In genomic region chr19:13152356-13152853, GRCh38 we compare ENCODE assay signal across 8 cellular contexts. TPM values are rescaled to one million over a fixed set of nuclear protein-coding genes. Genes with fewer than 3 reads are reported as not detected.
DNase-seq lines count a peak whose midpoint lies in the region; ATAC-seq and TF ChIP-seq lines count a peak whose summit lies in the region.

No MANE protein-coding gene starts in this region.

- H3K4me1 ChIP-seq in liver (ENCODE audit: control insufficient read depth in 4 of 4, insufficient read depth in 4 of 4, low read length in 3 of 4) (peaks cover 5 to 27% (median 21%) of the 10 kb centered on the region in 4 donors), tibial nerve (peaks cover 3 to 73% (median 23%) of the 10 kb centered on the region in 4 donors)

- H3K27ac Mint-ChIP-seq in brain, result peak overlapping the region; percentile 97 to 100 (median 99)

- peak; percentile 2 for ATAC-seq in GM19455 (IDR thresholded peaks at IDR 0.05; ENCODE audit: unreplicated experiment)
- peak; percentile 3 for ATAC-seq in HG03520 (IDR thresholded peaks at IDR 0.05; ENCODE audit: unreplicated experiment)

- H3K36me3 ChIP-seq in liver (ENCODE audit: control insufficient read depth in 4 of 4, insufficient read depth in 3 of 4, low read depth in 1 of 4, low read length in 3 of 4), result no peaks in the 10 kb centered on the region
- no peaks in the 10 kb centered on the region for H3K36me3 ChIP-seq in tibial nerve

- no peaks in the 10 kb centered on the region for H3K9me3 ChIP-seq in liver (ENCODE audit: control insufficient read depth in 4 of 4, low read length in 3 of 4)
- no peaks in the 10 kb centered on the region for H3K9me3 ChIP-seq in tibial nerve

- peak overlapping the region; percentile 100 for H3K9ac ChIP-seq in liver (ENCODE audit: low read depth in 1 of 2, low read length in 2 of 2)

- no peak for TF ChIP-seq RAD21 in liver (IDR thresholded peaks at IDR 0.05)

- peak overlapping the region; percentile 94 to 98 (median 96) for H3K4me3 Mint-ChIP-seq in brain

- H3K9me3 Mint-ChIP-seq in brain, result peaks cover 0 to 14% (median 3%) of the 10 kb centered on the region in 5 experiments

- peak overlapping the region; percentile 99 to 100 for H3K27ac ChIP-seq in liver (ENCODE audit: low read depth in 1 of 2, low read length in 2 of 2)
- H3K27ac ChIP-seq in tibial nerve, result peak overlapping the region; percentile 96 to 99 (median 98)

- H3K27me3 ChIP-seq in liver (ENCODE audit: control insufficient read depth in 4 of 4, insufficient read depth in 4 of 4, low read length in 3 of 4), result no peaks in the 10 kb centered on the region
- no peaks in the 10 kb centered on the region for H3K27me3 ChIP-seq in tibial nerve

- under 1% methylated on average over 16 of the region's 16 CpGs for whole genome bisulfite sequencing in liver
- WGBS in tibial nerve, 2 donors, result 0 to 2% methylated on average over 10 to 16 of the region's 16 CpGs

- peaks cover 36% of the 10 kb centered on the region for H3K27me3 Mint-ChIP-seq in brain

- TF ChIP-seq CTCF in brain (conservative IDR thresholded peaks at IDR 0.05), result no peak
- no peak for TF ChIP-seq CTCF in liver (IDR thresholded peaks at IDR 0.05; ENCODE audit: low read depth, low read length, missing input control)
- no peak for TF ChIP-seq CTCF in tibial nerve (IDR thresholded peaks at IDR 0.05)

- peaks cover 18% of the 10 kb centered on the region for H3K36me3 Mint-ChIP-seq in brain

- TF ChIP-seq EP300 in tibial nerve (IDR thresholded peaks at IDR 0.05), result no peak

- DNase-seq in tibial nerve (ENCODE audit: low spot score in 2 of 2) (peak in 1 of 2 donors; percentile 20), DMS53 (lab: John Stamatoyannopoulos, UW) (no peak), GDM1 (lab: John Stamatoyannopoulos, UW) (no peak)
- no peak for DNase-seq in central memory CD4-positive, alpha-beta T cell

- H3K4me1 Mint-ChIP-seq in brain, result peaks cover 37% of the 10 kb centered on the region

- peak overlapping the region; percentile 71 to 97 (median 93) for H3K4me3 ChIP-seq in liver (ENCODE audit: low read depth in 1 of 3, low read length in 3 of 3)
- H3K4me3 ChIP-seq in tibial nerve, result peak overlapping the region; percentile 66 to 98 (median 84)

- TF ChIP-seq POLR2A in tibial nerve (IDR thresholded peaks at IDR 0.05), result no peak

TF ChIP-seq in liver, 16 proteins besides CTCF, POLR2A, EP300 and RAD21:
- no peak for TF ChIP-seq ATF3 (IDR thresholded peaks at IDR 0.05)
- no peak for TF ChIP-seq JUND (IDR thresholded peaks at IDR 0.05)
- no peak for TF ChIP-seq REST (IDR thresholded peaks at IDR 0.05)
- TF ChIP-seq RXRA (IDR thresholded peaks at IDR 0.05), result no peak
- no peak for TF ChIP-seq TAF1 (conservative IDR thresholded peaks at IDR 0.05)
- no peak for TF ChIP-seq MAX (IDR thresholded peaks at IDR 0.05)
- no peak for TF ChIP-seq NR2F2 (IDR thresholded peaks at IDR 0.05)
- no peak for TF ChIP-seq SP1 (IDR thresholded peaks at IDR 0.05)
- no peak for TF ChIP-seq HNF4A (conservative IDR thresholded peaks at IDR 0.05)
- TF ChIP-seq ZBTB33 (IDR thresholded peaks at IDR 0.05), result no peak

RNA-seq across cellular contexts. Expression of gene IER2, which starts 2.2 kb away (rescaled TPM):
- polyA plus RNA-seq in brain (ENCODE audit: insufficient read depth, low read depth, low replicate concordance) (31.1 TPM), liver (10 to 100 TPM; 23.6 to 38.9 TPM)
- total RNA-seq in liver (10 to 100 TPM; 11.4 to 20.3 TPM), tibial nerve (10 to 100 TPM; 37.3 to 77.4 (median 58.3) TPM)

RNA-seq across cellular contexts. Expression of gene STX10, which starts 2.2 kb away (rescaled TPM):
- polyA plus RNA-seq in brain (ENCODE audit: insufficient read depth, low read depth, low replicate concordance), result 74.2 TPM
- total RNA-seq in liver, result 10 to 100 TPM; 15.7 to 23.3 TPM
- polyA plus RNA-seq in liver, result 10 to 100 TPM; 19.2 to 32.7 TPM
- 100 to 1,000 TPM in 1 of 4 donors, 10 to 100 TPM in 3; 58.6 to 145 (median 86.6) TPM for total RNA-seq in tibial nerve

RNA-seq across cellular contexts. Expression of gene NACC1, which starts 34.3 kb away (rescaled TPM):
- polyA plus RNA-seq in brain (ENCODE audit: insufficient read depth, low read depth, low replicate concordance) (42.2 TPM), liver (10 to 100 TPM in 1 of 2 donors, under 1 TPM in 1; 0.86 to 24.7 TPM)
- total RNA-seq in liver (10 to 100 TPM; 16.7 to 18.7 TPM), tibial nerve (10 to 100 TPM; 15.3 to 37.1 (median 25.8) TPM)

RNA-seq across cellular contexts. Expression of gene TRMT1, which starts 35.9 kb away (rescaled TPM):
- polyA plus RNA-seq in brain (ENCODE audit: insufficient read depth, low read depth, low replicate concordance), result 25.9 TPM
- total RNA-seq in liver, result 10 to 100 TPM in 1 of 2 donors, 1 to 10 TPM in 1; 8.3 to 15.6 TPM
- polyA plus RNA-seq in liver, result 10 to 100 TPM in 1 of 2 donors, 1 to 10 TPM in 1; 9.8 to 13.7 TPM
- 10 to 100 TPM; 38.4 to 92.7 (median 49.2) TPM for total RNA-seq in tibial nerve

RNA-seq across cellular contexts. Expression of gene LYL1, which starts 49.7 kb away (rescaled TPM):
- polyA plus RNA-seq in brain (ENCODE audit: insufficient read depth, low read depth, low replicate concordance), result 2.3 TPM
- total RNA-seq in liver, result 10 to 100 TPM in 1 of 2 donors, 1 to 10 TPM in 1; 2.0 to 69.7 TPM
- 1 to 10 TPM in 1 of 2 donors, under 1 TPM in 1; 0.35 to 2.6 TPM for polyA plus RNA-seq in liver
- total RNA-seq in tibial nerve, result 10 to 100 TPM; 21.1 to 43.5 (median 25.8) TPM
